Comparison of ENCODE assay signal across 14 cellular contexts in the genomic region with DNA sequence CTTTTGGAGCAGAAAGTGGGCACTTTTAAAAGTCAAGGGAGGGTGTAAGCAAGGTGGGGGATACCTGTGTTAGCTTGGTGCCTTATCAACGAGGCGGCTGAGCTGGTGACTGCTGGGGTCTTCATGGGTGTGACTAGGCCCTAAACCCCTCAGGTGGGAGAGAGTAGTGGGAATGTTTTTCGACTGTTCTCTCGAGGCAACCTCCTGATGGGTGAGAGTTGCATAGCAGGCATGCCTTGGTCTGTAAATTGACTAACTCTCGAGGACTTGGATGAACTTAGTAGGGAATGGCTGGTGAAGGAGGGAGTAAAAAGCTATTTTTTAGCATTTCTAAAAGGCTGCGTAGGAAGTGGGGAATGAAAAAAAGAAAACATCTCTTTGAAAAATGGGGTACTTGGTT.
A peak's percentile ranks its signal among the peaks of the same experiment; 100 is the strongest.
DNase-seq lines count a peak whose midpoint lies in the region; ATAC-seq and TF ChIP-seq lines count a peak whose summit lies in the region.
"Had no signal": no experiment of that assay in that cellular context is flagged by ENCODE, and none has a peak within 500 bp of the region (broad histone marks: within the 10 kb centered on the region; RNA-seq: fewer than 3 reads in every experiment).

No MANE protein-coding gene starts in this region.

- no peaks in the 10 kb centered on the region for H3K79me2 ChIP-seq in H9 (ENCODE audit: insufficient read depth, low read length)

- no peak overlapping the region for H2BK120ac ChIP-seq in H9 (ENCODE audit: low read depth, low read length, poor library complexity, severe bottlenecking)

- H3K4me3 Mint-ChIP-seq in endothelial cell (ENCODE audit: unreplicated experiment) (no peak overlapping the region), osteocyte (ENCODE audit: unreplicated experiment) (no peak overlapping the region), H9 (no peak overlapping the region)
- H3K4me3 Mint-ChIP-seq: CD4-positive, CD25-positive, alpha-beta regulatory T cell had no signal

- H3K79me1 ChIP-seq in H9 (ENCODE audit: insufficient read depth, low read depth, low read length, poor library complexity, severe bottlenecking) = no peaks in the 10 kb centered on the region

- H3K4me1 Mint-ChIP-seq in endothelial cell (ENCODE audit: unreplicated experiment) (peaks cover 40% of the 10 kb centered on the region), osteocyte (ENCODE audit: unreplicated experiment) (peaks cover 88% of the 10 kb centered on the region), H9 (peaks cover 12 to 16% of the 10 kb centered on the region in 2 experiments)

- H3K4ac ChIP-seq in H9 (ENCODE audit: low read depth, low read length) = no peak overlapping the region

- no CpG with 5 or more reads among the region's 6 CpGs for WGBS in H9 (ENCODE audit: extremely low coverage, insufficient read length, low lambda C conversion rate)

- H3K56ac ChIP-seq in H9 (ENCODE audit: insufficient read length, low read depth, low read length) = no peak overlapping the region

- H2BK12ac ChIP-seq in H9 (ENCODE audit: insufficient read length, low read depth, low read length) = no peak overlapping the region

- H4K91ac ChIP-seq in H9 (ENCODE audit: insufficient read length, low read depth, low read length) = no peak overlapping the region

- H3K4me3 ChIP-seq in left ventricle myocardium inferior = no peak overlapping the region
- H3K4me3 ChIP-seq: BLaER1 treated with 17β-estradiol and CSF1 and Interleukin-3, amounts not matched to agents 10 nM and 100 nM; GM23248 had no signal

- no peak overlapping the region for H3K14ac ChIP-seq in H9 (ENCODE audit: insufficient read depth, low read length)

- intact Hi-C loops in left ventricle myocardium inferior (cut with micrococcal nuclease) = no loop called here
- intact Hi-C loops in left ventricle myocardium superior (cut with micrococcal nuclease) = no loop called here

- no peak overlapping the region for H2AK5ac ChIP-seq in H9 (ENCODE audit: insufficient read length, low read length)

- ATAC-seq in left ventricle myocardium superior = no peak
- ATAC-seq in GM21423 (IDR thresholded peaks at IDR 0.05; ENCODE audit: unreplicated experiment) = no peak

- H3K27me3 ChIP-seq in left ventricle myocardium inferior (ENCODE audit: low read depth) (no peaks in the 10 kb centered on the region), H9 (ENCODE audit: insufficient read depth, low read length) (no peaks in the 10 kb centered on the region)
- H3K27me3 ChIP-seq: BLaER1 treated with 17β-estradiol and CSF1 and Interleukin-3, amounts not matched to agents 10 nM and 100 nM had no signal

- no peak overlapping the region for H2BK20ac ChIP-seq in H9 (ENCODE audit: low read depth, low read length, poor library complexity, severe bottlenecking)

- no peak overlapping the region for H2BK5ac ChIP-seq in H9 (ENCODE audit: insufficient read length, low read length)

- peaks cover 2% of the 10 kb centered on the region for H3K23me2 ChIP-seq in H9 (ENCODE audit: insufficient read length, low read depth, low read length, poor library complexity, severe bottlenecking)

- H3K27me3 Mint-ChIP-seq in endothelial cell (ENCODE audit: unreplicated experiment) (no peaks in the 10 kb centered on the region), osteocyte (ENCODE audit: unreplicated experiment) (no peaks in the 10 kb centered on the region), H9 (ENCODE audit: low read depth) (no peaks in the 10 kb centered on the region)
- H3K27me3 Mint-ChIP-seq: CD4-positive, CD25-positive, alpha-beta regulatory T cell had no signal

- no peak overlapping the region for H2BK15ac ChIP-seq in H9 (ENCODE audit: low read depth, low read length)

- H3K4me1 ChIP-seq in left ventricle myocardium inferior (peaks cover 99% of the 10 kb centered on the region), H9 (ENCODE audit: insufficient read depth, low read length) (no peaks in the 10 kb centered on the region)

- no peak for TF ChIP-seq CTCF in left ventricle myocardium inferior (IDR thresholded peaks at IDR 0.05; ENCODE audit: borderline replicate concordance)
- no peak for TF ChIP-seq CTCF in endothelial cell (IDR thresholded peaks at IDR 0.05; ENCODE audit: unreplicated experiment)
- TF ChIP-seq CTCF in osteocyte (IDR thresholded peaks at IDR 0.05) = no peak
- no peak for TF ChIP-seq CTCF in H9 (conservative IDR thresholded peaks at IDR 0.05)

- H3K36me3 ChIP-seq in left ventricle myocardium inferior = no peaks in the 10 kb centered on the region
- H3K36me3 ChIP-seq: BLaER1 treated with 17β-estradiol and CSF1 and Interleukin-3, amounts not matched to agents 10 nM and 100 nM had no signal

- H3K36me3 Mint-ChIP-seq in endothelial cell (ENCODE audit: low read depth, unreplicated experiment) (no peaks in the 10 kb centered on the region), osteocyte (ENCODE audit: unreplicated experiment) (peaks cover 6% of the 10 kb centered on the region), H9 (ENCODE audit: insufficient read depth in 1 of 3, low read depth in 3 of 3) (no peaks in the 10 kb centered on the region)

- no peaks in the 10 kb centered on the region for H4K20me1 ChIP-seq in H9 (ENCODE audit: control insufficient read depth, insufficient read depth, insufficient read length)

- no peak overlapping the region for H4K8ac ChIP-seq in H9 (replicated peaks; ENCODE audit: insufficient read length, low read depth, low read length)

- H4K5ac ChIP-seq in H9 (ENCODE audit: insufficient read length, low read depth, low read length) = no peak overlapping the region

- H3K27ac ChIP-seq in left ventricle myocardium inferior (replicated peaks) = peak overlapping the region; percentile 92
- H3K27ac ChIP-seq in H9 (ENCODE audit: insufficient read length, low read depth, low read length) = no peak overlapping the region
- H3K27ac ChIP-seq: BLaER1 treated with 17β-estradiol and CSF1 and Interleukin-3, amounts not matched to agents 10 nM and 100 nM; GM23248 had no signal

- no peak overlapping the region for H3K18ac ChIP-seq in H9 (ENCODE audit: insufficient read length, low read depth, low read length)

- H3K9me3 Mint-ChIP-seq in endothelial cell (ENCODE audit: unreplicated experiment) (no peaks in the 10 kb centered on the region), osteocyte (ENCODE audit: unreplicated experiment) (no peaks in the 10 kb centered on the region), H9 (no peaks in the 10 kb centered on the region)
- H3K9me3 Mint-ChIP-seq: CD4-positive, CD25-positive, alpha-beta regulatory T cell had no signal

- H3K27ac Mint-ChIP-seq in endothelial cell (ENCODE audit: unreplicated experiment) (peak overlapping the region; percentile 65), osteocyte (ENCODE audit: unreplicated experiment) (peak overlapping the region; percentile 46), H9 (peak overlapping the region in 1 of 3 experiments; percentile 85; a peak in 2 of 7 replicates)
- H3K27ac Mint-ChIP-seq: CD4-positive, CD25-positive, alpha-beta regulatory T cell had no signal

- no peak overlapping the region for H2AFZ ChIP-seq in H9 (ENCODE audit: low read length)
- H2AFZ ChIP-seq: GM23248 had no signal

- H3K23ac ChIP-seq in H9 (ENCODE audit: insufficient read length, low read depth, low read length) = no peak overlapping the region

- no peak overlapping the region for H3K4me2 ChIP-seq in H9 (ENCODE audit: insufficient read depth, insufficient read length, low read length)

- H3K9ac ChIP-seq in H9 (ENCODE audit: extremely low read depth, insufficient read length, low read length) = no peak overlapping the region
- H3K9ac ChIP-seq: BLaER1 treated with 17β-estradiol and CSF1 and Interleukin-3, amounts not matched to agents 10 nM and 100 nM; GM23248 had no signal

- no peak overlapping the region for H3T11ph ChIP-seq in H9 (ENCODE audit: low read length)

- DNase-seq in left ventricle myocardium inferior = no peak
- no peak for DNase-seq in left ventricle myocardium superior
- no peak for DNase-seq in endothelial cell (ENCODE audit: low spot score)
- no peak for DNase-seq in osteocyte (ENCODE audit: extremely low spot score, unreplicated experiment)
- no peak for DNase-seq in dedifferentiated amniotic fluid mesenchymal stem cell (ENCODE audit: extremely low spot score)
- DNase-seq in H9 = no peak
- DNase-seq: ACHN; CD4-positive, CD25-positive, alpha-beta regulatory T cell; DMS53; GM23248; H7; IMR-90 had no signal

- H3K9me3 ChIP-seq in left ventricle myocardium inferior (replicated peaks) = no peaks in the 10 kb centered on the region
- no peaks in the 10 kb centered on the region for H3K9me3 ChIP-seq in H9 (ENCODE audit: control insufficient read depth, low read depth, low read length)
- H3K9me3 ChIP-seq: BLaER1 treated with 17β-estradiol and CSF1 and Interleukin-3, amounts not matched to agents 10 nM and 100 nM had no signal
